11 cellular contexts compared by ENCODE assay signal in the genomic region with DNA sequence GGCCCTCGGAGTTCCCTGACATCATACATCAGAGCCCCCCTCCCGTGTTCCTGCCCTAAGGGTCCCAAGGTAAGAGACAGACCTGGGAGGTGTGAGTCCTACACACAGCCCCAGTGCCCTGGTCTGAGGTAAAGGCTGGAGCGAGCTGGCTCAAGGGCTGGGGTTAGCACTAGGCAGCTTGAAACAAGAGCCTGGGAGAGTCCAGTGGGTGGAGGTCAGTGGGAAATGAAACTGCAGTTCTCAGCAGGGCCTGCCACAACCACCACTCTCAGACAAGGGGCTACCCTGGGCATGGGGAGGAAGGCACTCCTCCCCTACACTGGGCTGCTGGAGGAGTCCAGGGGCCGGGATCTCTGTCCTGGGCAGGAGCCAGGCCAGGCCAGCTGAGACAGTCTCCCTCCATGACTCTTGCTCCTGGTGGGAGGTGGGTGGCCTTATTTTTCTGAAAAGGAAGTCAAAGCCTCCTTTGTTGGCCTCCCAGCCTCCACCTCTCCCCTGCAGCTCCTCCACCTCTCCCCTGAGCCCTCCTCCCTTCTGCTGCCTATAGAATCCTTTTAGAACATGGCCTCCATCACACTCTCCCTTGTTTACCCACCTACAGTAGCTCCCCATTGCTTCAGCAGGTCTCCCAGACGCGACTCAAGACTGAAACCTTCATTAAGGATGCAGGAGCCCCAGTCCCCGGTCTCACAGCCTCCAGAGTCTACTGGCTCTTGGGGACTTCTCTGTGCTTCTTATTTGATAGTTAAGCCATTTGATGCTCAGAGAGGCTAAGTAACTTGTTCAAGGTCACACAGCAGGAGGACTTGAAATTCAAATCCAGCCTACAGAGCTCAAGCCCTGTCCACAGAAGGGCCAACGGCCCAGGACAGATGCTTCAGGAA. TPM values are rescaled to one million over a fixed set of nuclear protein-coding genes. Genes with fewer than 3 reads are reported as not detected.
DNase-seq lines count a peak whose midpoint lies in the region; ATAC-seq and TF ChIP-seq lines count a peak whose summit lies in the region.
"Had no signal": no experiment of that assay in that cellular context is flagged by ENCODE, and none has a peak within 500 bp of the region (broad histone marks: within the 10 kb centered on the region; RNA-seq: fewer than 3 reads in every experiment).

No MANE protein-coding gene starts in this region.

- H3K4me1 ChIP-seq in lower lobe of right lung (peaks cover 48% of the 10 kb centered on the region), upper lobe of left lung (peaks cover 42 to 56% (median 46%) of the 10 kb centered on the region in 4 donors)

- no peak for DNase-seq in activated T-cell treated with anti-CD3 and anti-CD28 coated beads, Interleukin-2, amount 50 U/mL, for 72 hours
- DNase-seq in activated T-cell treated with anti-CD3 and anti-CD28 coated beads for 4 hours (no peak), lower lobe of right lung (peak; percentile 49), upper lobe of left lung (peak in 1 of 2 donors; percentile 33), NCI-H1092 (lab: John Stamatoyannopoulos, UW) (no peak)
- no peak for DNase-seq in stimulated activated CD4-positive, alpha-beta T cell treated with anti-CD3 and anti-CD28 coated beads, Interleukin-4, amount 100 ng/mL, for 24 hours
- DNase-seq: Karpas-422, nephron progenitor cell had no signal

- no peak for ATAC-seq in activated T-cell treated with anti-CD3 and anti-CD28 coated beads, Interleukin-2, amount 50 U/mL, for 72 hours (replicated peaks in 1 of 2)
- peak; percentile 20 to 49 for ATAC-seq in lower lobe of right lung
- ATAC-seq in upper lobe of left lung (ENCODE audit: low FRiP score in 2 of 2), result peak in 1 of 2 donors; percentile 70
- no peak for ATAC-seq in HG02938 (IDR thresholded peaks at IDR 0.05; ENCODE audit: unreplicated experiment)

- no peaks in the 10 kb centered on the region for H3K36me3 Mint-ChIP-seq in activated T-cell treated with anti-CD3 and anti-CD28 coated beads, Interleukin-2, amount 50 U/mL, for 72 hours (ENCODE audit: insufficient read depth in 2 of 2)
- H3K36me3 Mint-ChIP-seq in activated naive CD8-positive, alpha-beta T cell, result no peaks in the 10 kb centered on the region
- H3K36me3 Mint-ChIP-seq: type B pancreatic cell had no signal

- H3K9me3 ChIP-seq in lower lobe of right lung (no peaks in the 10 kb centered on the region), upper lobe of left lung (no peaks in the 10 kb centered on the region)

- H3K4me3 Mint-ChIP-seq in activated T-cell treated with anti-CD3 and anti-CD28 coated beads, Interleukin-2, amount 50 U/mL, for 72 hours, result peak overlapping the region; percentile 68 to 73
- peak overlapping the region; percentile 17 for H3K4me3 Mint-ChIP-seq in activated naive CD8-positive, alpha-beta T cell
- H3K4me3 Mint-ChIP-seq: nephron progenitor cell, type B pancreatic cell had no signal

- TF ChIP-seq EP300 in upper lobe of left lung (IDR thresholded peaks at IDR 0.05), result no peak

- H3K27ac Mint-ChIP-seq in activated T-cell treated with anti-CD3 and anti-CD28 coated beads, Interleukin-2, amount 50 U/mL, for 72 hours, result peak overlapping the region; percentile 36
- peak overlapping the region; percentile 72 for H3K27ac Mint-ChIP-seq in activated naive CD8-positive, alpha-beta T cell
- H3K27ac Mint-ChIP-seq: nephron progenitor cell, type B pancreatic cell had no signal

- H3K4me3 ChIP-seq in lower lobe of right lung (no peak overlapping the region), upper lobe of left lung (no peak overlapping the region)

- no peaks in the 10 kb centered on the region for H3K9me3 Mint-ChIP-seq in activated T-cell treated with anti-CD3 and anti-CD28 coated beads, Interleukin-2, amount 50 U/mL, for 72 hours
- H3K9me3 Mint-ChIP-seq in activated naive CD8-positive, alpha-beta T cell (ENCODE audit: low read depth), result peaks cover 4% of the 10 kb centered on the region
- H3K9me3 Mint-ChIP-seq: nephron progenitor cell, type B pancreatic cell had no signal

- no peak for TF ChIP-seq POLR2A in upper lobe of left lung (IDR thresholded peaks at IDR 0.05)

- intact Hi-C loops in lower lobe of right lung (cut with DNase I), result no loop called here

- 77 to 78% methylated on average over 8 of the region's 8 CpGs for WGBS in upper lobe of left lung, 2 donors

- peak overlapping the region; percentile 79 for H3K27ac ChIP-seq in lower lobe of right lung
- H3K27ac ChIP-seq in upper lobe of left lung, result peak overlapping the region; percentile 69 to 86 (median 78)

- peaks cover 42% of the 10 kb centered on the region for H3K4me1 Mint-ChIP-seq in activated T-cell treated with anti-CD3 and anti-CD28 coated beads, Interleukin-2, amount 50 U/mL, for 72 hours (ENCODE audit: low read depth)
- H3K4me1 Mint-ChIP-seq in activated naive CD8-positive, alpha-beta T cell (ENCODE audit: low read depth), result peaks cover 62% of the 10 kb centered on the region

- H3K27me3 ChIP-seq in lower lobe of right lung (ENCODE audit: low read depth) (no peaks in the 10 kb centered on the region), upper lobe of left lung (no peaks in the 10 kb centered on the region)

- no peaks in the 10 kb centered on the region for H3K27me3 Mint-ChIP-seq in activated T-cell treated with anti-CD3 and anti-CD28 coated beads, Interleukin-2, amount 50 U/mL, for 72 hours (ENCODE audit: low read depth)
- H3K27me3 Mint-ChIP-seq in activated naive CD8-positive, alpha-beta T cell, result no peaks in the 10 kb centered on the region
- H3K27me3 Mint-ChIP-seq: type B pancreatic cell had no signal

- TF ChIP-seq CTCF in lower lobe of right lung (IDR thresholded peaks at IDR 0.05) (no peak), upper lobe of left lung (IDR thresholded peaks at IDR 0.05) (no peak)

- H3K36me3 ChIP-seq in lower lobe of right lung, result no peaks in the 10 kb centered on the region
- H3K36me3 ChIP-seq in upper lobe of left lung, result no peaks in the 10 kb centered on the region

RNA-seq across cellular contexts. Expression of gene ZMIZ1, which starts 21.5 kb away (rescaled TPM):
- 10 to 100 TPM; 30.6 to 37.8 TPM for total RNA-seq in activated T-cell treated with anti-CD3 and anti-CD28 coated beads, Interleukin-2, amount 50 U/mL, for 72 hours
- 102 TPM for total RNA-seq in lower lobe of right lung
- total RNA-seq in upper lobe of left lung, result 10 to 100 TPM; 51.0 to 99.2 (median 91.8) TPM

Comparison
In these comparisons a context has a peak if more than half of its experiments do, and no peak if none do; other contexts are left out.
1. ATAC-seq: peak in lower lobe of right lung (2 of 2); none in activated T-cell treated with anti-CD3 and anti-CD28 coated beads, Interleukin-2, amount 50 U/mL, for 72 hours (0 of 2) and HG02938 (single experiment).